Comparison of ENCODE assay signal across 8 cellular contexts in the genomic region with DNA sequence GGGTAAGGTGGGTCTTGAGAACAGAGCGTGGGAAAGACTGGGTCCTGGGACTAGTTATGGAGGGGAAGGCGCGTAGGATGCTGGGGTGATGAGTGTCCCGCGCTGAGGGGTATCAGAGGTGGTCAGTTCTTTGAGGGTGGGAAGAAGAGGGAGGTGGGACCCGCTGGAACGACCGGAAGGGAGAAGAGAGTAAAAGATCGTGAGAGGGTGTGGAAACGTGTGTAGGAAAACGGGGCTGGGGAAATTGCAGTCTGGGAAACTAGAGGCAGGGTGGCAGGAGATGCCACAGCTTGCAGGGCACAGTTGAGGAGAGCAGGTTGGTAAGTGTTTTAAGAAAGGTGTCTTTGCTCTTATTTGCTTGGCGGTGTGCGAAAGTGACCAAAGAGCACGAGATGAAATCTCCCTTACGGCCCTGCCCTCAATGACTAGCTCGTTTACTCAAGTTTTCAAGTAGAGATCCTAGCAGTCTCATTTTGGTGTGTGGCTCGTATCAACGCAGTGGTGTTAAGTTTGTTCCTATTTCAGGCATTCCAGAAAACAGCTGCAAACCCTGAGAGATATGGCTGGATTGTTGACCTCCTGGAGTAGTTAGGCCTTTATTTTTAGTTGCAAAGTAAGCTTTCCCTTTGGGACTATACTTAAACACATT. TPM values are rescaled to one million over a fixed set of nuclear protein-coding genes. Genes with fewer than 3 reads are reported as not detected.
DNase-seq lines count a peak whose midpoint lies in the region; ATAC-seq and TF ChIP-seq lines count a peak whose summit lies in the region.

No MANE protein-coding gene starts in this region.

- peak; percentile 2 for ATAC-seq in Right ventricle myocardium superior (ENCODE audit: poor library complexity)
- no peak for ATAC-seq in left ventricle myocardium superior

- H3K36me3 ChIP-seq in brain microvascular endothelial cell (replicated peaks) (peaks cover 10% of the 10 kb centered on the region), stomach smooth muscle (ENCODE audit: control insufficient read depth in 2 of 2, insufficient read depth in 2 of 2, low read length in 2 of 2) (peaks cover 3 to 8% of the 10 kb centered on the region in 2 donors)

- no peak for TF ChIP-seq CTCF in brain microvascular endothelial cell (IDR thresholded peaks at IDR 0.05; ENCODE audit: low read depth, low read length, missing control alignments)

- H3K27me3 ChIP-seq in brain microvascular endothelial cell (replicated peaks) = no peaks in the 10 kb centered on the region
- no peaks in the 10 kb centered on the region for H3K27me3 ChIP-seq in stomach smooth muscle (ENCODE audit: control insufficient read depth in 1 of 2, insufficient read depth in 2 of 2, low read length in 2 of 2)

- H3K4me1 ChIP-seq in stomach smooth muscle (ENCODE audit: control insufficient read depth, insufficient read depth, low read length) = peaks cover 6% of the 10 kb centered on the region

- DNase-seq in Right ventricle myocardium superior (no peak), left ventricle myocardium superior (no peak), NCI-H226 (peak; percentile 45), brain microvascular endothelial cell (peak; percentile 25), kidney glomerular epithelial cell (lab: John Stamatoyannopoulos, UW) (peak; percentile 63), NCI-H1436 (lab: John Stamatoyannopoulos, UW) (no peak), OCI-M2 (lab: John Stamatoyannopoulos, UW; ENCODE audit: unreplicated experiment) (no peak)

- intact Hi-C loops in Right ventricle myocardium superior (cut with DNase I) = no loop called here
- intact Hi-C loops in left ventricle myocardium superior (cut with micrococcal nuclease) = no loop called here

- peak overlapping the region; percentile 82 to 85 for H3K9ac ChIP-seq in stomach smooth muscle (ENCODE audit: low read length in 2 of 2)

- peak overlapping the region; percentile 78 for H3K27ac ChIP-seq in brain microvascular endothelial cell
- H3K27ac ChIP-seq in stomach smooth muscle (ENCODE audit: low read length) = peak overlapping the region; percentile 98

- H3K9me3 ChIP-seq in stomach smooth muscle (ENCODE audit: control insufficient read depth in 2 of 2, low read length in 2 of 2) = no peaks in the 10 kb centered on the region

- H3K4me3 ChIP-seq in brain microvascular endothelial cell (ENCODE audit: low read depth, low read length) (peak overlapping the region; percentile 99), stomach smooth muscle (ENCODE audit: low read length in 2 of 2) (peak overlapping the region; percentile 89 to 99)

- in situ Hi-C loops in brain microvascular endothelial cell (cut with HindIII; ENCODE audit: low pct_ligation_motif_present, low sequenced_read_pairs) = no loop called here

RNA-seq across cellular contexts. Expression of a gene that starts 0.6 kb away (rescaled TPM):
- total RNA-seq in Right ventricle myocardium superior (54.0 TPM), left ventricle myocardium superior (58.6 TPM)

RNA-seq across cellular contexts. Expression of a gene that starts 24.0 kb away (rescaled TPM):
- total RNA-seq in Right ventricle myocardium superior (53.0 TPM), left ventricle myocardium superior (63.0 TPM)

RNA-seq across cellular contexts. Expression of a gene that starts 31.7 kb away (rescaled TPM):
- total RNA-seq in Right ventricle myocardium superior (0.83 TPM), left ventricle myocardium superior (1.5 TPM)

Comparison
In these comparisons a context has a peak if more than half of its experiments do, and no peak if none do; other contexts are left out.
1. DNase-seq: peak in NCI-H226 (single experiment), brain microvascular endothelial cell (single experiment) and kidney glomerular epithelial cell (single experiment); none in Right ventricle myocardium superior (single experiment), left ventricle myocardium superior (single experiment), NCI-H1436 (single experiment) and OCI-M2 (single experiment).